ENCODE assay signal across 8 cellular contexts in genomic region chr19:21482863-21483276, GRCh38. TPM values are rescaled to one million over a fixed set of nuclear protein-coding genes. Genes with fewer than 3 reads are reported as not detected.
DNase-seq lines count a peak whose midpoint lies in the region; ATAC-seq and TF ChIP-seq lines count a peak whose summit lies in the region.

No MANE protein-coding gene starts in this region.

- intact Hi-C loops in CD4-positive, alpha-beta memory T cell (cut with micrococcal nuclease), result loop anchor here (2.0 to 10.0 kb wide), 2 partner anchors 412 to 462 kb away; partner anchors contain the start of gene ZNF430

- DNase-seq in CD4-positive, alpha-beta memory T cell, result peak; percentile 56 to 73 (median 66)
- peak; percentile 61 for DNase-seq in NCI-H1105 treated with DMSO at 0.1 percent for 48 hours (lab: John Stamatoyannopoulos, UW)
- peak; percentile 23 to 36 (median 27) for DNase-seq in activated CD8-positive, alpha-beta memory T cell treated with anti-CD3 and anti-CD28 coated beads for 48 hours (ENCODE audit: low read depth in 2 of 3, low spot score in 2 of 3)
- DNase-seq in omental fat pad (ENCODE audit: low spot score), result no peak
- no peak for DNase-seq in thoracic aorta (ENCODE audit: low spot score)
- no peak for DNase-seq in NOMO-1 treated with dmso at 0.1 percent for 144 hours (lab: John Stamatoyannopoulos, UW; ENCODE audit: unreplicated experiment)

- POLR2A ChIA-PET in CD4-positive, alpha-beta memory T cell (lab: Charles Lee; ENCODE audit: partially characterized antibody), result interaction anchor here (2.1 kb wide), 1 partner anchor 23 kb away, joined by 5 read pairs; the partner anchor contains the start of gene ZNF429

- peak overlapping the region in 2 of 8 donors; percentile 6 to 57 for H3K4me3 Mint-ChIP-seq in CD4-positive, alpha-beta memory T cell

- peak; percentile 80 for ATAC-seq in esophagus mucosa
- ATAC-seq in omental fat pad (ENCODE audit: low FRiP score), result peak; percentile 89
- ATAC-seq in thoracic aorta (ENCODE audit: insufficient number of reproducible peaks, low FRiP score, low read depth), result peak; percentile 80
- no peak for ATAC-seq in HG02798 (IDR thresholded peaks at IDR 0.05; ENCODE audit: poor library complexity, unreplicated experiment)

- CTCF ChIA-PET in CD4-positive, alpha-beta memory T cell (lab: Charles Lee; ENCODE audit: partially characterized antibody), result interaction anchor here (0.7 to 3.1 kb wide), 20 partner anchors 9 to 1485 kb away, joined by 3 to 37 read pairs (median 4); partner anchors contain the start of genes ZNF429, ZNF493 and ZNF708

- no peak overlapping the region for H3K27ac ChIP-seq in CD4-positive, alpha-beta memory T cell (ENCODE audit: low read depth, low read length)
- H3K27ac ChIP-seq in thoracic aorta, result peak overlapping the region in 1 of 2 donors; percentile 78

- H3K36me3 Mint-ChIP-seq in CD4-positive, alpha-beta memory T cell, result no peaks in the 10 kb centered on the region

- H3K27ac Mint-ChIP-seq in CD4-positive, alpha-beta memory T cell, result no peak overlapping the region

- H3K27me3 ChIP-seq in CD4-positive, alpha-beta memory T cell (ENCODE audit: insufficient read depth, low read length), result no peaks in the 10 kb centered on the region
- H3K27me3 ChIP-seq in thoracic aorta (replicated peaks; ENCODE audit: insufficient read depth), result no peaks in the 10 kb centered on the region

- no peak overlapping the region for H3K4me3 ChIP-seq in CD4-positive, alpha-beta memory T cell (ENCODE audit: low read length in 2 of 2)
- peak overlapping the region; percentile 63 for H3K4me3 ChIP-seq in thoracic aorta

- H3K9me3 Mint-ChIP-seq in CD4-positive, alpha-beta memory T cell, result peaks cover 0 to 6% (median 0%) of the 10 kb centered on the region in 8 donors

- H3K4me1 ChIP-seq in CD4-positive, alpha-beta memory T cell (ENCODE audit: insufficient read depth, low read length), result no peaks in the 10 kb centered on the region
- H3K4me1 ChIP-seq in thoracic aorta (ENCODE audit: control insufficient read depth in 1 of 2, low read depth in 2 of 2), result no peaks in the 10 kb centered on the region

- no peaks in the 10 kb centered on the region for H3K9me3 ChIP-seq in CD4-positive, alpha-beta memory T cell (ENCODE audit: control insufficient read depth in 1 of 2, low read length in 2 of 2)
- no peaks in the 10 kb centered on the region for H3K9me3 ChIP-seq in thoracic aorta

- peaks cover 0 to 2% (median 0%) of the 10 kb centered on the region in 4 donors for H3K4me1 Mint-ChIP-seq in CD4-positive, alpha-beta memory T cell

- no peaks in the 10 kb centered on the region for H3K27me3 Mint-ChIP-seq in CD4-positive, alpha-beta memory T cell

- TF ChIP-seq CTCF in omental fat pad (IDR thresholded peaks at IDR 0.05), result no peak
- TF ChIP-seq CTCF in thoracic aorta (IDR thresholded peaks at IDR 0.05), result peak; percentile 69

- H3K36me3 ChIP-seq in CD4-positive, alpha-beta memory T cell (ENCODE audit: insufficient read depth, low read length), result no peaks in the 10 kb centered on the region
- H3K36me3 ChIP-seq in thoracic aorta, result no peaks in the 10 kb centered on the region

RNA-seq across cellular contexts. Expression of gene ZNF429, which starts 22.5 kb away (rescaled TPM):
- 10 to 100 TPM; 27.9 to 31.9 TPM for total RNA-seq in CD4-positive, alpha-beta memory T cell
- 10 to 100 TPM; 24.7 to 32.9 TPM for polyA plus RNA-seq in CD4-positive, alpha-beta memory T cell
- total RNA-seq in esophagus mucosa, result 5.3 TPM
- total RNA-seq in omental fat pad, result 10 to 100 TPM in 2 of 4 donors, 1 to 10 TPM in 2; 5.6 to 21.0 (median 9.4) TPM
- total RNA-seq in thoracic aorta, result 10 to 100 TPM in 1 of 2 donors, 1 to 10 TPM in 1; 7.5 to 20.0 TPM

Comparison
In these comparisons a context has a peak if more than half of its experiments do, and no peak if none do; other contexts are left out.
1. DNase-seq: peak in CD4-positive, alpha-beta memory T cell (5 of 5), NCI-H1105 treated with DMSO at 0.1 percent for 48 hours (single experiment) and activated CD8-positive, alpha-beta memory T cell treated with anti-CD3 and anti-CD28 coated beads for 48 hours (3 of 3); none in omental fat pad (single experiment), thoracic aorta (single experiment) and NOMO-1 treated with dmso at 0.1 percent for 144 hours (single experiment).